In genomic region chr12:8231666-8232608, GRCh38 we compare ENCODE assay signal across 9 cellular contexts. TPM values are rescaled to one million over a fixed set of nuclear protein-coding genes. Genes with fewer than 3 reads are reported as not detected.
A peak's percentile ranks its signal among the peaks of the same experiment; 100 is the strongest.
DNase-seq lines count a peak whose midpoint lies in the region; ATAC-seq, FAIRE-seq and TF ChIP-seq lines count a peak whose summit lies in the region.
"Not testable (repeated sequence)": the region's sequence is repeated elsewhere in the genome, so short reads cannot be mapped to it uniquely, and the experiment has no call there.
"Had no signal": no experiment of that assay in that cellular context is flagged by ENCODE, and none has a peak within 500 bp of the region (broad histone marks: within the 10 kb centered on the region; RNA-seq: fewer than 3 reads in every experiment).

No MANE protein-coding gene starts in this region.

- H3K27me3 ChIP-seq in PC-9 (ENCODE audit: insufficient read depth, low read depth); body of pancreas; pancreas: not testable (repeated sequence)
- H3K27me3 ChIP-seq in heart left ventricle: peaks cover 0 to 12% (median 0%) of the 10 kb centered on the region in 9 donors

- TF ChIP-seq POLR2A in body of pancreas (IDR thresholded peaks at IDR 0.05); heart left ventricle (IDR thresholded peaks at IDR 0.05): not testable (repeated sequence)

- not testable (repeated sequence) for H3K27ac ChIP-seq in PC-9, body of pancreas, heart left ventricle, pancreas

- not testable (repeated sequence) for H3K4me1 ChIP-seq in PC-9 (replicated peaks; ENCODE audit: insufficient read depth); pancreas
- H3K4me1 ChIP-seq in body of pancreas (peaks cover 31% of the 10 kb centered on the region), heart left ventricle (peaks cover 0 to 12% (median 0%) of the 10 kb centered on the region in 12 donors)

- H3K4me1 Mint-ChIP-seq in activated CD8-positive, alpha-beta T cell treated with anti-CD3 and anti-CD28 coated beads, Interleukin-2, amount 10 ng/mL, durations not matched to agents 7 days and 5 days (ENCODE audit: low read depth): not testable (repeated sequence)

- H3K9me3 ChIP-seq in PC-9 (ENCODE audit: insufficient read depth, low read depth); body of pancreas; heart left ventricle; pancreas: not testable (repeated sequence)

- TF ChIP-seq CTCF in PC-9 (conservative IDR thresholded peaks at IDR 0.05): peak; percentile 90
- TF ChIP-seq CTCF in body of pancreas (IDR thresholded peaks at IDR 0.05): peak; percentile 63 to 97 (median 88)
- TF ChIP-seq CTCF in heart left ventricle (IDR thresholded peaks at IDR 0.05): peak; percentile 63 to 85 (median 74)
- peak; percentile 56 to 85 (median 74) for TF ChIP-seq CTCF in pancreas (IDR thresholded peaks at IDR 0.05)

- H3K36me3 ChIP-seq in PC-9 (ENCODE audit: low read depth); body of pancreas (replicated peaks in 1 of 2; ENCODE audit: insufficient read depth in 1 of 2, low read depth in 2 of 2); heart left ventricle; pancreas: not testable (repeated sequence)

- intact Hi-C loops in PC-9 (cut with micrococcal nuclease; ENCODE audit: unreplicated experiment) (loop anchor here (1.0 to 10.0 kb wide), 2 partner anchors 124 to 587 kb away; no protein-coding TSS in a partner anchor), body of pancreas (cut with DNase I) (loop anchor here (10.0 kb wide), 1 partner anchor 117 kb away; no protein-coding TSS in a partner anchor), heart left ventricle (cut with DNase I) (loop anchor here in 7 of 10 donors (2.0 to 10.0 kb wide), 5 partner anchors 47 to 147 kb away; partner anchors contain the start of gene NECAP1 (in 1 of the 7)), pancreas (cut with DNase I) (loop anchor here in 2 of 3 donors (5.0 to 10.0 kb wide), 2 partner anchors 125 to 127 kb away; no protein-coding TSS in a partner anchor)

- not testable (repeated sequence) for ATAC-seq in activated CD8-positive, alpha-beta T cell treated with anti-CD3 and anti-CD28 coated beads, Interleukin-2, amount 10 ng/mL, durations not matched to agents 7 days and 5 days; body of pancreas; heart left ventricle; pancreas

- H3K9me3 Mint-ChIP-seq in activated CD8-positive, alpha-beta T cell treated with anti-CD3 and anti-CD28 coated beads, Interleukin-2, amount 10 ng/mL, durations not matched to agents 7 days and 5 days (ENCODE audit: insufficient read depth): not testable (repeated sequence)

- H3K9me2 ChIP-seq in PC-9 (ENCODE audit: insufficient read depth): not testable (repeated sequence)

- not testable (repeated sequence) for H3K36me3 Mint-ChIP-seq in activated CD8-positive, alpha-beta T cell treated with anti-CD3 and anti-CD28 coated beads, Interleukin-2, amount 10 ng/mL, durations not matched to agents 7 days and 5 days (ENCODE audit: low read depth)

- peak; percentile 54 for DNase-seq in CD1c-positive myeloid dendritic cell (ENCODE audit: extremely low spot score)
- DNase-seq in HT-29 (ENCODE audit: low spot score): peak; percentile 46
- peak in 1 of 2 experiments; percentile 81 for DNase-seq in PC-9
- peak; percentile 87 for DNase-seq in activated CD8-positive, alpha-beta T cell treated with anti-CD3 and anti-CD28 coated beads, Interleukin-2, amount 10 ng/mL, durations not matched to agents 7 days and 5 days
- DNase-seq in body of pancreas: peak; percentile 73 to 83 (median 73)
- DNase-seq in heart left ventricle: peak in 2 of 5 donors; percentile 47 to 55
- DNase-seq in pancreas: peak in 4 of 6 donors; percentile 44 to 86 (median 78)
- DNase-seq in stimulated activated CD8-positive, alpha-beta memory T cell treated with anti-CD3 and anti-CD28 coated beads, Interleukin-4, amount 100 ng/mL, for 1 hour (ENCODE audit: low read depth in 2 of 2, low spot score in 1 of 2): peak; percentile 23 to 51

- POLR2A ChIA-PET in PC-9 (lab: Charles Lee; ENCODE audit: unreplicated experiment); activated CD8-positive, alpha-beta T cell treated with anti-CD3 and anti-CD28 coated beads, Interleukin-2, amount 10 ng/mL, durations not matched to agents 7 days and 5 days (lab: Charles Lee): not testable (repeated sequence)

- not testable (repeated sequence) for H2AFZ ChIP-seq in PC-9

- BruUV-seq in PC-9 (replicated peaks; lab: Mats Ljungman, UMichigan): not testable (repeated sequence)

- H3K27ac Mint-ChIP-seq in activated CD8-positive, alpha-beta T cell treated with anti-CD3 and anti-CD28 coated beads, Interleukin-2, amount 10 ng/mL, durations not matched to agents 7 days and 5 days: not testable (repeated sequence)

- not testable (repeated sequence) for H4K20me1 ChIP-seq in PC-9 (ENCODE audit: insufficient read depth)

- H3K4me2 ChIP-seq in PC-9: not testable (repeated sequence)

- H3K27me3 Mint-ChIP-seq in activated CD8-positive, alpha-beta T cell treated with anti-CD3 and anti-CD28 coated beads, Interleukin-2, amount 10 ng/mL, durations not matched to agents 7 days and 5 days (ENCODE audit: low read depth): not testable (repeated sequence)

- FAIRE-seq in pancreas (lab: Jason Lieb, UNC): not testable (repeated sequence)

- H3K4me3 ChIP-seq in PC-9, body of pancreas, heart left ventricle, pancreas: not testable (repeated sequence)

- H3K79me2 ChIP-seq in PC-9 (ENCODE audit: low read depth): not testable (repeated sequence)

- 28 to 35% methylated on average over 21 to 22 of the region's 22 CpGs for WGBS in body of pancreas, 2 donors
- 39 to 52% (median 45%) methylated on average over 19 to 22 of the region's 22 CpGs for WGBS in heart left ventricle, 4 donors
- 28 to 33% methylated on average over 22 of the region's 22 CpGs for WGBS in pancreas, 2 donors

- H3K4me3 Mint-ChIP-seq in activated CD8-positive, alpha-beta T cell treated with anti-CD3 and anti-CD28 coated beads, Interleukin-2, amount 10 ng/mL, durations not matched to agents 7 days and 5 days: not testable (repeated sequence)

- H3F3A ChIP-seq in PC-9 (ENCODE audit: insufficient read depth, low read depth): not testable (repeated sequence)

- CTCF ChIA-PET in PC-9 (lab: Charles Lee): interaction anchor here (0.6 to 1.1 kb wide), 5 partner anchors 77 to 1946 kb away, joined by 3 to 4 read pairs (median 4); no protein-coding TSS in a partner anchor
- CTCF ChIA-PET in activated CD8-positive, alpha-beta T cell treated with anti-CD3 and anti-CD28 coated beads, Interleukin-2, amount 10 ng/mL, durations not matched to agents 7 days and 5 days (lab: Charles Lee): interaction anchor here (0.8 to 2.4 kb wide), 21 partner anchors 9 to 191 kb away, joined by 3 to 41 read pairs (median 4); no protein-coding TSS in a partner anchor

RNA-seq across cellular contexts. Expression of gene FAM90A1, which starts 4.5 kb away (rescaled TPM):
- total RNA-seq in HT-29 (2014; rRNA removed; shearing (Covaris generic)): not detected in 2 replicates
- total RNA-seq in PC-9 (2021) (1.6 and 1.7 TPM in 2 replicates), body of pancreas (under 1 TPM in 1 of 2 donors, not detected in 1; 0.26 TPM), heart left ventricle (under 1 TPM in 5 of 9 donors, not detected in 4; 0.09 to 0.20 (median 0.16) TPM), pancreas (1 to 10 TPM in 4 of 6 donors, under 1 TPM in 2; 0.44 to 1.6 (median 1.3) TPM)
- under 1 TPM in 1 of 2 experiments, not detected in 1; 0.10 TPM for total RNA-seq in activated CD8-positive, alpha-beta T cell treated with anti-CD3 and anti-CD28 coated beads, Interleukin-2, amount 10 ng/mL, durations not matched to agents 7 days and 5 days
- polyA plus RNA-seq in heart left ventricle (under 1 TPM; 0.03 to 0.19 TPM), pancreas (under 1 TPM; 0.35 to 0.84 TPM)
- total RNA-seq: urinary bladder had no signal
